8 cellular contexts compared by ENCODE assay signal in genomic region chr6:158853072-158853871, GRCh38. TPM values are rescaled to one million over a fixed set of nuclear protein-coding genes. Genes with fewer than 3 reads are reported as not detected.
A peak's percentile ranks its signal among the peaks of the same experiment; 100 is the strongest.
DNase-seq lines count a peak whose midpoint lies in the region; ATAC-seq and TF ChIP-seq lines count a peak whose summit lies in the region.

No MANE protein-coding gene starts in this region.

- H3K27ac Mint-ChIP-seq in H9 = no peak overlapping the region

- H3K36me3 ChIP-seq in GM06990 (ENCODE audit: control insufficient read depth, insufficient read depth, low read length) (no peaks in the 10 kb centered on the region), lower lobe of right lung (no peaks in the 10 kb centered on the region)

- H4K91ac ChIP-seq in H9 (ENCODE audit: insufficient read length, low read depth, low read length) = peak overlapping the region; percentile 7

- peaks cover 27 to 34% of the 10 kb centered on the region in 2 experiments for H3K4me1 Mint-ChIP-seq in H9

- H2AFZ ChIP-seq in H9 (ENCODE audit: low read length) = no peak overlapping the region

- TF ChIP-seq CTCF in GM06990 (IDR thresholded peaks at IDR 0.05; ENCODE audit: insufficient read depth, low read length, poor library complexity, severe bottlenecking) (no peak), H9 (conservative IDR thresholded peaks at IDR 0.05) (no peak), choroid plexus epithelial cell (conservative IDR thresholded peaks at IDR 0.05; ENCODE audit: low read depth, low read length) (no peak), lower lobe of right lung (IDR thresholded peaks at IDR 0.05) (no peak)

- peak overlapping the region; percentile 84; the same call in 1 of the 2 replicates for H3K14ac ChIP-seq in H9 (ENCODE audit: insufficient read depth, low read length)

- peak overlapping the region; percentile 100 for H3K27ac ChIP-seq in H9 (ENCODE audit: insufficient read length, low read depth, low read length)
- H3K27ac ChIP-seq in lower lobe of right lung = peak overlapping the region; percentile 87

- no peak overlapping the region for H2BK12ac ChIP-seq in H9 (ENCODE audit: insufficient read length, low read depth, low read length)

- H2BK20ac ChIP-seq in H9 (ENCODE audit: low read depth, low read length, poor library complexity, severe bottlenecking) = no peak overlapping the region

- intact Hi-C loops in lower lobe of right lung (cut with DNase I) = no loop called here

- no peaks in the 10 kb centered on the region for H3K27me3 Mint-ChIP-seq in H9 (ENCODE audit: low read depth)

- H3K9ac ChIP-seq in H9 (ENCODE audit: extremely low read depth, insufficient read length, low read length) = peak overlapping the region; percentile 55

- H3K4me2 ChIP-seq in H9 (ENCODE audit: insufficient read depth, insufficient read length, low read length) = peak overlapping the region; percentile 60

- H3K9me3 Mint-ChIP-seq in H9 = no peaks in the 10 kb centered on the region; a peak in 1 of 5 replicates

- peak; percentile 89 to 93 for ATAC-seq in lower lobe of right lung

- H4K8ac ChIP-seq in H9 (replicated peaks; ENCODE audit: insufficient read length, low read depth, low read length) = peak overlapping the region; percentile 21

- peak overlapping the region; percentile 53 for H3K23ac ChIP-seq in H9 (ENCODE audit: insufficient read length, low read depth, low read length)

- peaks cover 13% of the 10 kb centered on the region; the same call in 1 of the 2 replicates for H3K4me1 ChIP-seq in H9 (ENCODE audit: insufficient read depth, low read length)
- peaks cover 49% of the 10 kb centered on the region for H3K4me1 ChIP-seq in lower lobe of right lung

- H3K23me2 ChIP-seq in H9 (ENCODE audit: insufficient read length, low read depth, low read length, poor library complexity, severe bottlenecking) = no peaks in the 10 kb centered on the region

- H2BK15ac ChIP-seq in H9 (ENCODE audit: low read depth, low read length) = no peak overlapping the region

- H3K9me3 ChIP-seq in H9 (ENCODE audit: control insufficient read depth, low read depth, low read length) (no peaks in the 10 kb centered on the region), lower lobe of right lung (no peaks in the 10 kb centered on the region)

- peak overlapping the region; percentile 97 for H3K18ac ChIP-seq in H9 (ENCODE audit: insufficient read length, low read depth, low read length)

- no peaks in the 10 kb centered on the region for H3K79me1 ChIP-seq in H9 (ENCODE audit: insufficient read depth, low read depth, low read length, poor library complexity, severe bottlenecking)

- H3K27me3 ChIP-seq in GM06990 (replicated peaks; ENCODE audit: control insufficient read depth, insufficient read depth, low read length) (no peaks in the 10 kb centered on the region), H9 (ENCODE audit: insufficient read depth, low read length) (no peaks in the 10 kb centered on the region), lower lobe of right lung (ENCODE audit: low read depth) (no peaks in the 10 kb centered on the region)

- H4K20me1 ChIP-seq in H9 (ENCODE audit: control insufficient read depth, insufficient read depth, insufficient read length) = no peaks in the 10 kb centered on the region

- H3T11ph ChIP-seq in H9 (ENCODE audit: low read length) = no peak overlapping the region

- no peaks in the 10 kb centered on the region for H3K36me3 Mint-ChIP-seq in H9 (ENCODE audit: insufficient read depth in 1 of 3, low read depth in 3 of 3)

- DNase-seq in GM06990 (ENCODE audit: extremely low read depth, insufficient read length) (peak; percentile 61), H9 (peak; percentile 99), LoVo (ENCODE audit: low spot score) (peak; percentile 98), choroid plexus epithelial cell (ENCODE audit: low read depth) (peak; percentile 88), lower lobe of right lung (peak; percentile 92), cerebellum (ENCODE audit: low spot score) (no peak)
- peak; percentile 77 for DNase-seq in activated CD4-positive, CD25-positive, alpha-beta regulatory T cell treated with anti-CD3 and anti-CD28 coated beads, Interleukin-2, amount 50 U/mL, for 16 hours (ENCODE audit: low read depth, low spot score)
- DNase-seq in stimulated activated CD8-positive, alpha-beta memory T cell treated with anti-CD3 and anti-CD28 coated beads, Interleukin-4, amount 100 ng/mL, for 4 hours (ENCODE audit: low read depth in 2 of 2, low spot score in 1 of 2) = peak; percentile 66 to 77

- H3K56ac ChIP-seq in H9 (ENCODE audit: insufficient read length, low read depth, low read length) = peak overlapping the region; percentile 9

- 100% methylated on average over 1 of the region's 13 CpGs for WGBS in H9 (ENCODE audit: extremely low coverage, insufficient read length, low lambda C conversion rate)

- no peaks in the 10 kb centered on the region for H3K79me2 ChIP-seq in H9 (ENCODE audit: insufficient read depth, low read length)

- H3K4me3 ChIP-seq in GM06990 (replicated peaks; ENCODE audit: low read depth, low read length) = peak overlapping the region; percentile 54
- H3K4me3 ChIP-seq in choroid plexus epithelial cell (ENCODE audit: low read depth, low read length) = no peak overlapping the region
- H3K4me3 ChIP-seq in lower lobe of right lung = no peak overlapping the region

- H3K4me3 Mint-ChIP-seq in H9 = no peak overlapping the region

- H4K5ac ChIP-seq in H9 (ENCODE audit: insufficient read length, low read depth, low read length) = peak overlapping the region; percentile 96

- no peak overlapping the region for H2BK120ac ChIP-seq in H9 (ENCODE audit: low read depth, low read length, poor library complexity, severe bottlenecking)

- peak overlapping the region; percentile 4 for H3K4ac ChIP-seq in H9 (ENCODE audit: low read depth, low read length)

- peak overlapping the region; percentile 1 for H2AK5ac ChIP-seq in H9 (ENCODE audit: insufficient read length, low read length)

- peak overlapping the region; percentile 89 for H2BK5ac ChIP-seq in H9 (ENCODE audit: insufficient read length, low read length)

RNA-seq across cellular contexts. Expression of gene EZR, which starts 34.1 kb away (rescaled TPM):
- 375 and 393 TPM in 2 replicates for total RNA-seq in H9 (2021)
- 254 TPM for total RNA-seq in lower lobe of right lung
- 47.4 TPM for total RNA-seq in cerebellum
